ENCODE assay signal across 3 cellular contexts in the genomic region with DNA sequence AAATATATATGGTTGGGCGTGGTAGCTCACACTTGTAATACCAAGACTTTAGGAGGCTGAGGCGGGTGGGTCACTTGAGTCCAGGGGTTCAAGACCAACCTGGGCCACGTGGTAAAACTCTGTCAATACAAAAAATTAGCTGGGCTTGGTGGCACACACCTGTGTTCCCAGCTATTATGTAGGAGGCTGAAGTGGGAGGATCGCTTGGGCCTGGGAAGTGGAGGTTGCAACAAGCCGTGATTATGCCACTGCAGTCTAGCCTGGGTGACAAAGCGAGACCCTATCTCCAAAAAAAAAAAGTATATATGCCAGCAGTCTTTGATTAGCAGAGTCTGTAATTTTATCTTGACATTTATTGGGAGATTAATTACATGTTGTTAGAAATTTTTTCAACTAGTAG.
TF ChIP-seq lines count a peak whose summit lies in the region.

No MANE protein-coding gene starts in this region.

TF ChIP-seq in HepG2, 621 proteins besides CTCF, POLR2A, EP300 and RAD21:
- TF ChIP-seq TAF15 (IDR thresholded peaks at IDR 0.05; ENCODE audit: low read depth, low read length, poor library complexity, severe bottlenecking) = no peak
- TF ChIP-seq ZNF770 (CRISPR knock-in tag; IDR thresholded peaks at IDR 0.05) = 0 out of 2 replicates have a peak, but pooled peaks have one; percentile 19

TF ChIP-seq in WTC11, 78 proteins besides CTCF, POLR2A, EP300 and RAD21:
- TF ChIP-seq NR2C2 (CRISPR knock-in tag; IDR thresholded peaks at IDR 0.05) (no peak), NFATC4 (CRISPR knock-in tag; IDR thresholded peaks at IDR 0.05) (peak; percentile 79; the same call in 1 of the 2 replicates), SMAD4 (CRISPR knock-in tag; IDR thresholded peaks at IDR 0.05) (no peak)
- TF ChIP-seq, protein P1, sequence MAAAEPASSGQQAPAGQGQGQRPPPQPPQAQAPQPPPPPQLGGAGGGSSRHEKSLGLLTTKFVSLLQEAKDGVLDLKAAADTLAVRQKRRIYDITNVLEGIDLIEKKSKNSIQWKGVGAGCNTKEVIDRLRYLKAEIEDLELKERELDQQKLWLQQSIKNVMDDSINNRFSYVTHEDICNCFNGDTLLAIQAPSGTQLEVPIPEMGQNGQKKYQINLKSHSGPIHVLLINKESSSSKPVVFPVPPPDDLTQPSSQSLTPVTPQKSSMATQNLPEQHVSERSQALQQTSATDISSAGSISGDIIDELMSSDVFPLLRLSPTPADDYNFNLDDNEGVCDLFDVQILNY (CRISPR knock-in tag; IDR thresholded peaks at IDR 0.05) = no peak
- TF ChIP-seq, protein P2, sequence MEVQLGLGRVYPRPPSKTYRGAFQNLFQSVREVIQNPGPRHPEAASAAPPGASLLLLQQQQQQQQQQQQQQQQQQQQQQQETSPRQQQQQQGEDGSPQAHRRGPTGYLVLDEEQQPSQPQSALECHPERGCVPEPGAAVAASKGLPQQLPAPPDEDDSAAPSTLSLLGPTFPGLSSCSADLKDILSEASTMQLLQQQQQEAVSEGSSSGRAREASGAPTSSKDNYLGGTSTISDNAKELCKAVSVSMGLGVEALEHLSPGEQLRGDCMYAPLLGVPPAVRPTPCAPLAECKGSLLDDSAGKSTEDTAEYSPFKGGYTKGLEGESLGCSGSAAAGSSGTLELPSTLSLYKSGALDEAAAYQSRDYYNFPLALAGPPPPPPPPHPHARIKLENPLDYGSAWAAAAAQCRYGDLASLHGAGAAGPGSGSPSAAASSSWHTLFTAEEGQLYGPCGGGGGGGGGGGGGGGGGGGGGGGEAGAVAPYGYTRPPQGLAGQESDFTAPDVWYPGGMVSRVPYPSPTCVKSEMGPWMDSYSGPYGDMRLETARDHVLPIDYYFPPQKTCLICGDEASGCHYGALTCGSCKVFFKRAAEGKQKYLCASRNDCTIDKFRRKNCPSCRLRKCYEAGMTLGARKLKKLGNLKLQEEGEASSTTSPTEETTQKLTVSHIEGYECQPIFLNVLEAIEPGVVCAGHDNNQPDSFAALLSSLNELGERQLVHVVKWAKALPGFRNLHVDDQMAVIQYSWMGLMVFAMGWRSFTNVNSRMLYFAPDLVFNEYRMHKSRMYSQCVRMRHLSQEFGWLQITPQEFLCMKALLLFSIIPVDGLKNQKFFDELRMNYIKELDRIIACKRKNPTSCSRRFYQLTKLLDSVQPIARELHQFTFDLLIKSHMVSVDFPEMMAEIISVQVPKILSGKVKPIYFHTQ (CRISPR knock-in tag; IDR thresholded peaks at IDR 0.05) = peak; percentile 45; the same call in 1 of the 2 replicates
TF ChIP-seq in WTC11: peak in this region for 2.

TF ChIP-seq in H1, 55 proteins besides CTCF, POLR2A, EP300 and RAD21:
- TF ChIP-seq SRF (IDR thresholded peaks at IDR 0.05; ENCODE audit: low read depth, low read length) (no peak), KDM1A (IDR thresholded peaks at IDR 0.05; ENCODE audit: borderline replicate concordance, low read length) (no peak), CBX5 (IDR thresholded peaks at IDR 0.05; ENCODE audit: low read depth, low read length) (no peak), POU5F1 (IDR thresholded peaks at IDR 0.05; ENCODE audit: low read depth, low read length) (no peak), POLR2AphosphoS5 (IDR thresholded peaks at IDR 0.05; ENCODE audit: low read depth, low read length) (peak; percentile 45; the same call in 1 of the 2 replicates), TAF1 (IDR thresholded peaks at IDR 0.05; ENCODE audit: low read depth, low read length) (no peak), GABPA (IDR thresholded peaks at IDR 0.05; ENCODE audit: borderline replicate concordance, insufficient read depth, low read length) (no peak), USF2 (IDR thresholded peaks at IDR 0.05; ENCODE audit: low read length) (no peak)
